In genomic region chr15:50077655-50078054, GRCh38 we compare ENCODE assay signal across 22 cellular contexts. TPM values are rescaled to one million over a fixed set of nuclear protein-coding genes. Genes with fewer than 3 reads are reported as not detected.
DNase-seq lines count a peak whose midpoint lies in the region; ATAC-seq and FAIRE-seq lines count a peak whose summit lies in the region.
"Had no signal": no experiment of that assay in that cellular context is flagged by ENCODE, and none has a peak within 500 bp of the region (broad histone marks: within the 10 kb centered on the region; RNA-seq: fewer than 3 reads in every experiment).

No MANE protein-coding gene starts in this region.

- H3K9me3 ChIP-seq in subcutaneous abdominal adipose tissue (ENCODE audit: control insufficient read depth in 5 of 5, low read length in 5 of 5): no peaks in the 10 kb centered on the region
- H3K9me3 ChIP-seq: BLaER1 treated with 17β-estradiol and CSF1 and Interleukin-3, amounts not matched to agents 10 nM and 100 nM; body of pancreas; spleen had no signal

- H3K9ac ChIP-seq in subcutaneous abdominal adipose tissue (ENCODE audit: low read length in 5 of 5): no peak overlapping the region
- H3K9ac ChIP-seq: BLaER1 treated with 17β-estradiol and CSF1 and Interleukin-3, amounts not matched to agents 10 nM and 100 nM had no signal

- H3K4me1 ChIP-seq in subcutaneous abdominal adipose tissue (ENCODE audit: control insufficient read depth in 5 of 5, insufficient read depth in 5 of 5, low read length in 5 of 5): peaks cover 0 to 2% (median 0%) of the 10 kb centered on the region in 5 donors
- H3K4me1 ChIP-seq: body of pancreas, spleen had no signal

- no peak overlapping the region for H3K4me3 Mint-ChIP-seq in natural killer cell treated with Interleukin-12 subunit alpha and Interleukin-12 subunit beta and Interleukin-15 and Interleukin-18, amount 100 ng/mL, for 72 hours
- H3K4me3 Mint-ChIP-seq: activated T-cell treated with anti-CD3 and anti-CD28 coated beads, Interleukin-2, amount 50 U/mL, for 4 hours had no signal

- H3K36me3 ChIP-seq in subcutaneous abdominal adipose tissue (ENCODE audit: control insufficient read depth in 5 of 5, insufficient read depth in 5 of 5, low read length in 5 of 5): no peaks in the 10 kb centered on the region

- DNase-seq in amygdala (lab: John Stamatoyannopoulos, UW) (peak in 34 of 56 donors; percentile 2 to 64 (median 21)), frontal cortex (ENCODE audit: low spot score in 2 of 2) (peak; percentile 8 to 15), NCI-H1092 (lab: John Stamatoyannopoulos, UW) (no peak), NCI-H2081 (lab: John Stamatoyannopoulos, UW) (no peak)
- no peak for DNase-seq in natural killer cell treated with Interleukin-12 subunit alpha and Interleukin-12 subunit beta and Interleukin-15 and Interleukin-18, amount 100 ng/mL, for 72 hours (ENCODE audit: low spot score)
- DNase-seq: activated CD4-positive, alpha-beta T cell treated with anti-CD3 and anti-CD28 coated beads for 48 hours; activated gamma-delta T cell treated with Interleukin-2 at 50 U/mL for 16 hours; activated T-cell treated with anti-CD3 and anti-CD28 coated beads, Interleukin-2, amount 50 U/mL, for 4 hours; body of pancreas; DMS79; effector CD4-positive, alpha-beta T cell; GDM1; IMR-90; NCI-H1694; NCI-H510A; spleen; trophoblast cell had no signal

- no peaks in the 10 kb centered on the region for H3K9me3 Mint-ChIP-seq in natural killer cell treated with Interleukin-12 subunit alpha and Interleukin-12 subunit beta and Interleukin-15 and Interleukin-18, amount 100 ng/mL, for 72 hours
- H3K9me3 Mint-ChIP-seq: activated T-cell treated with anti-CD3 and anti-CD28 coated beads, Interleukin-2, amount 50 U/mL, for 4 hours had no signal

- H3K27me3 ChIP-seq in subcutaneous abdominal adipose tissue (ENCODE audit: control insufficient read depth in 5 of 5, insufficient read depth in 4 of 5, low read length in 5 of 5): no peaks in the 10 kb centered on the region
- H3K27me3 ChIP-seq: BLaER1 treated with 17β-estradiol and CSF1 and Interleukin-3, amounts not matched to agents 10 nM and 100 nM; body of pancreas; spleen had no signal

- H3K27me3 Mint-ChIP-seq in natural killer cell treated with Interleukin-12 subunit alpha and Interleukin-12 subunit beta and Interleukin-15 and Interleukin-18, amount 100 ng/mL, for 72 hours: no peaks in the 10 kb centered on the region

- no peak for ATAC-seq in natural killer cell treated with Interleukin-12 subunit alpha and Interleukin-12 subunit beta and Interleukin-15 and Interleukin-18, amount 100 ng/mL, for 72 hours
- no peak for ATAC-seq in GM18519 (IDR thresholded peaks at IDR 0.05; ENCODE audit: low FRiP score, unreplicated experiment)
- ATAC-seq: activated T-cell treated with anti-CD3 and anti-CD28 coated beads, Interleukin-2, amount 50 U/mL, for 4 hours; body of pancreas; SK-N-SH treated with all-trans-retinoic acid at 6 μM for 48 hours had no signal

- H3K27ac ChIP-seq in subcutaneous abdominal adipose tissue (ENCODE audit: low read depth, low read length): peak overlapping the region; percentile 30
- H3K27ac ChIP-seq: BLaER1 treated with 17β-estradiol and CSF1 and Interleukin-3, amounts not matched to agents 10 nM and 100 nM; body of pancreas; VCaP had no signal

- peaks cover 56 to 62% of the 10 kb centered on the region in 2 donors for H3K4me1 Mint-ChIP-seq in natural killer cell treated with Interleukin-12 subunit alpha and Interleukin-12 subunit beta and Interleukin-15 and Interleukin-18, amount 100 ng/mL, for 72 hours (ENCODE audit: low read depth in 2 of 2)

- H3K36me3 Mint-ChIP-seq in natural killer cell treated with Interleukin-12 subunit alpha and Interleukin-12 subunit beta and Interleukin-15 and Interleukin-18, amount 100 ng/mL, for 72 hours: peaks cover 53% of the 10 kb centered on the region

- no peak overlapping the region for H3K4me3 ChIP-seq in subcutaneous abdominal adipose tissue (ENCODE audit: low read depth in 1 of 5, low read length in 5 of 5)
- H3K4me3 ChIP-seq: BLaER1 treated with 17β-estradiol and CSF1 and Interleukin-3, amounts not matched to agents 10 nM and 100 nM; body of pancreas; spleen had no signal

- FAIRE-seq in frontal cortex (lab: Jason Lieb, UNC): no peak

- H3K27ac Mint-ChIP-seq in natural killer cell treated with Interleukin-12 subunit alpha and Interleukin-12 subunit beta and Interleukin-15 and Interleukin-18, amount 100 ng/mL, for 72 hours: peak overlapping the region; percentile 38 to 92

RNA-seq across cellular contexts. Expression of gene ATP8B4, which starts 41.4 kb away (rescaled TPM):
- 6.9 TPM for total RNA-seq in frontal cortex
- total RNA-seq in natural killer cell treated with Interleukin-12 subunit alpha and Interleukin-12 subunit beta and Interleukin-15 and Interleukin-18, amount 100 ng/mL, for 72 hours: 100 to 1,000 TPM; 273 to 296 TPM

Comparison
In these comparisons a context has a peak if more than half of its experiments do, and no peak if none do; other contexts are left out.
1. DNase-seq: peak in amygdala (34 of 56) and frontal cortex (2 of 2); none in natural killer cell treated with Interleukin-12 subunit alpha and Interleukin-12 subunit beta and Interleukin-15 and Interleukin-18, amount 100 ng/mL, for 72 hours (single experiment), NCI-H1092 (single experiment) and NCI-H2081 (0 of 2).
2. RNA of gene ATP8B4, which starts 41.4 kb away (total RNA-seq): 273 to 296 TPM in natural killer cell treated with Interleukin-12 subunit alpha and Interleukin-12 subunit beta and Interleukin-15 and Interleukin-18, amount 100 ng/mL, for 72 hours; 6.9 TPM in frontal cortex (single experiment); every median in the first group is over 10 times any median in the second.